Comparison of ENCODE assay signal across 21 cellular contexts in genomic region chr2:111036042-111036441, GRCh38.
A peak's percentile ranks its signal among the peaks of the same experiment; 100 is the strongest.
DNase-seq lines count a peak whose midpoint lies in the region; ATAC-seq, FAIRE-seq and TF ChIP-seq lines count a peak whose summit lies in the region.
"Had no signal": no experiment of that assay in that cellular context is flagged by ENCODE, and none has a peak within 500 bp of the region (broad histone marks: within the 10 kb centered on the region; RNA-seq: fewer than 3 reads in every experiment).

No MANE protein-coding gene starts in this region.

- H3K27me3 ChIP-seq in esophagus muscularis mucosa, result peaks cover 0 to 8% (median 0%) of the 10 kb centered on the region in 4 donors
- no peaks in the 10 kb centered on the region for H3K27me3 ChIP-seq in upper lobe of left lung

- peak; percentile 31 for DNase-seq in GM20000 (ENCODE audit: low spot score)
- DNase-seq in esophagus muscularis mucosa (ENCODE audit: extremely low spot score), result peak; percentile 55
- no peak for DNase-seq in RCC 7860 (ENCODE audit: low spot score)
- no peak for DNase-seq in NCI-H1417 (lab: John Stamatoyannopoulos, UW)
- DNase-seq in upper lobe of left lung, result no peak
- DNase-seq: activated CD4-positive, alpha-beta T cell treated with anti-CD3 and anti-CD28 coated beads, Interleukin-2, amount 50 U/mL, for 1 hour; activated naive CD8-positive, alpha-beta T cell treated with anti-CD3 and anti-CD28 coated beads for 36 hours; activated T-cell treated with anti-CD3 and anti-CD28 coated beads, Interleukin-2, amount 50 U/mL, for 72 hours; H9; left cardiac atrium; NCI-H1694 treated with DMSO at 0.1 percent for 48 hours; NCI-H345; nephron progenitor cell; stimulated activated CD4-positive, alpha-beta T cell treated with anti-CD3 and anti-CD28 coated beads, Interleukin-2, amount 100 ng/mL, for 48 hours; T-cell had no signal

- TF ChIP-seq EP300 in esophagus muscularis mucosa (IDR thresholded peaks at IDR 0.05) (no peak), upper lobe of left lung (IDR thresholded peaks at IDR 0.05) (no peak)

- no peaks in the 10 kb centered on the region for H3K4me1 ChIP-seq in esophagus muscularis mucosa
- H3K4me1 ChIP-seq in upper lobe of left lung, result peaks cover 9 to 21% (median 16%) of the 10 kb centered on the region in 4 donors
- H3K4me1 ChIP-seq: prostate gland had no signal

- WGBS in esophagus muscularis mucosa, result 75% methylated on average over 2 of the region's 2 CpGs
- WGBS in upper lobe of left lung, 2 donors, result 67 to 85% methylated on average over 2 of the region's 2 CpGs

- H3K4me3 ChIP-seq in esophagus muscularis mucosa, result no peak overlapping the region
- no peak overlapping the region for H3K4me3 ChIP-seq in upper lobe of left lung
- H3K4me3 ChIP-seq: prostate gland, skin epidermis had no signal

- ATAC-seq in GM18498 (IDR thresholded peaks at IDR 0.05; ENCODE audit: unreplicated experiment) (peak; percentile 75), HG03432 (IDR thresholded peaks at IDR 0.05; ENCODE audit: unreplicated experiment) (peak; percentile 70), upper lobe of left lung (ENCODE audit: low FRiP score in 2 of 2) (no peak), HG03520 (IDR thresholded peaks at IDR 0.05; ENCODE audit: unreplicated experiment) (no peak)
- ATAC-seq: left cardiac atrium, T-cell had no signal

- no peaks in the 10 kb centered on the region for H3K36me3 ChIP-seq in esophagus muscularis mucosa
- H3K36me3 ChIP-seq in upper lobe of left lung, result no peaks in the 10 kb centered on the region
- H3K36me3 ChIP-seq: prostate gland had no signal

- intact Hi-C loops in esophagus muscularis mucosa (cut with DNase I), result no loop called here

- FAIRE-seq in RCC 7860 (lab: Jason Lieb, UNC), result no peak
- FAIRE-seq: endometrium had no signal

- H3K27ac ChIP-seq in esophagus muscularis mucosa (replicated peaks in 1 of 4) (no peak overlapping the region), upper lobe of left lung (no peak overlapping the region)
- H3K27ac ChIP-seq: prostate gland, skin epidermis had no signal

- TF ChIP-seq CTCF in GM20000 (IDR thresholded peaks at IDR 0.05; ENCODE audit: extremely low read depth, missing control alignments), result no peak
- no peak for TF ChIP-seq CTCF in esophagus muscularis mucosa (IDR thresholded peaks at IDR 0.05)
- TF ChIP-seq CTCF in upper lobe of left lung (IDR thresholded peaks at IDR 0.05), result no peak

- TF ChIP-seq POLR2A in esophagus muscularis mucosa (IDR thresholded peaks at IDR 0.05; ENCODE audit: low read depth), result no peak
- TF ChIP-seq POLR2A in upper lobe of left lung (IDR thresholded peaks at IDR 0.05), result no peak

- no peaks in the 10 kb centered on the region for H3K9me3 ChIP-seq in esophagus muscularis mucosa
- H3K9me3 ChIP-seq in upper lobe of left lung, result no peaks in the 10 kb centered on the region
- H3K9me3 ChIP-seq: prostate gland had no signal

Comparison
In these comparisons a context has a peak if more than half of its experiments do, and no peak if none do; other contexts are left out.
1. ATAC-seq: peak in GM18498 (single experiment) and HG03432 (single experiment); none in upper lobe of left lung (0 of 2) and HG03520 (single experiment).
2. DNase-seq: peak in GM20000 (single experiment) and esophagus muscularis mucosa (single experiment); none in RCC 7860 (single experiment), NCI-H1417 (0 of 3) and upper lobe of left lung (0 of 2).